In genomic region chr5:149863176-149863575, GRCh38 we compare ENCODE assay signal across 2 cellular contexts.
TF ChIP-seq lines count a peak whose summit lies in the region.

No MANE protein-coding gene starts in this region.

TF ChIP-seq in K562, 482 proteins besides CTCF, POLR2A, EP300 and RAD21:
- TF ChIP-seq DDX20 (tag; IDR thresholded peaks at IDR 0.05; ENCODE audit: low read depth), result no peak
- TF ChIP-seq EZH2 (IDR thresholded peaks at IDR 0.05; ENCODE audit: borderline replicate concordance, low read depth, low read length), result no peak
- no peak for TF ChIP-seq ZNF316 (IDR thresholded peaks at IDR 0.05)
- TF ChIP-seq ZNF354B (CRISPR knock-in tag; IDR thresholded peaks at IDR 0.05), result no peak
- no peak for TF ChIP-seq SMARCE1 (IDR thresholded peaks at IDR 0.05)
- TF ChIP-seq MTA2 (IDR thresholded peaks at IDR 0.05; ENCODE audit: low read depth), result no peak

TF ChIP-seq in H1, 55 proteins besides CTCF, POLR2A, EP300 and RAD21:
- TF ChIP-seq RBBP5 (IDR thresholded peaks at IDR 0.05; ENCODE audit: borderline replicate concordance, low read depth, low read length), result no peak
- TF ChIP-seq JUN (IDR thresholded peaks at IDR 0.05; ENCODE audit: low read depth, low read length), result no peak
- TF ChIP-seq CHD1 (IDR thresholded peaks at IDR 0.05; ENCODE audit: low read depth, low read length), result no peak
- no peak for TF ChIP-seq EZH2 (IDR thresholded peaks at IDR 0.05; ENCODE audit: low read depth, low read length, severe bottlenecking)
- TF ChIP-seq NANOG (IDR thresholded peaks at IDR 0.05; ENCODE audit: insufficient read depth, low read depth, low read length, poor library complexity, severe bottlenecking), result no peak
- no peak for TF ChIP-seq KDM4A (IDR thresholded peaks at IDR 0.05; ENCODE audit: low read depth, low read length, severe bottlenecking)
- no peak for TF ChIP-seq RXRA (IDR thresholded peaks at IDR 0.05; ENCODE audit: insufficient read depth, low read depth, low read length)
- no peak for TF ChIP-seq GTF2F1 (IDR thresholded peaks at IDR 0.05; ENCODE audit: borderline replicate concordance, low read depth, low read length)
- TF ChIP-seq CHD2 (IDR thresholded peaks at IDR 0.05; ENCODE audit: low read length), result no peak
- no peak for TF ChIP-seq POU5F1 (IDR thresholded peaks at IDR 0.05; ENCODE audit: low read depth, low read length)
- TF ChIP-seq USF2 (IDR thresholded peaks at IDR 0.05; ENCODE audit: low read length), result no peak
- TF ChIP-seq TAF1 (IDR thresholded peaks at IDR 0.05; ENCODE audit: low read depth, low read length), result no peak
- TF ChIP-seq GABPA (IDR thresholded peaks at IDR 0.05; ENCODE audit: borderline replicate concordance, insufficient read depth, low read length), result no peak
